In genomic region chr12:56487448-56488040, GRCh38 we compare ENCODE assay signal across 8 cellular contexts. TPM values are rescaled to one million over a fixed set of nuclear protein-coding genes. Genes with fewer than 3 reads are reported as not detected.
DNase-seq lines count a peak whose midpoint lies in the region; ATAC-seq and TF ChIP-seq lines count a peak whose summit lies in the region.

No MANE protein-coding gene starts in this region.

- H3K4me3 Mint-ChIP-seq in activated CD4-positive, alpha-beta T cell treated with anti-CD3 and anti-CD28 coated beads for 36 hours, result peak overlapping the region; percentile 74
- H3K4me3 Mint-ChIP-seq in stimulated activated naive CD8-positive, alpha-beta T cell treated with anti-CD3 and anti-CD28 coated beads, Interleukin-15, amount 100 ng/mL, for 72 hours, result peak overlapping the region; percentile 87 to 96

- peak overlapping the region; percentile 69 for H3K27ac Mint-ChIP-seq in activated CD4-positive, alpha-beta T cell treated with anti-CD3 and anti-CD28 coated beads for 36 hours
- peak overlapping the region in 1 of 2 donors; percentile 67 for H3K27ac Mint-ChIP-seq in stimulated activated naive CD8-positive, alpha-beta T cell treated with anti-CD3 and anti-CD28 coated beads, Interleukin-15, amount 100 ng/mL, for 72 hours

- TF ChIP-seq CTCF in RWPE2 (IDR thresholded peaks at IDR 0.05; ENCODE audit: poor library complexity, severe bottlenecking), result no peak
- TF ChIP-seq CTCF in colonic mucosa (IDR thresholded peaks at IDR 0.05), result no peak
- TF ChIP-seq CTCF in lower lobe of right lung (IDR thresholded peaks at IDR 0.05), result no peak

- H3K36me3 Mint-ChIP-seq in activated CD4-positive, alpha-beta T cell treated with anti-CD3 and anti-CD28 coated beads for 36 hours (ENCODE audit: low read depth), result no peaks in the 10 kb centered on the region

- H3K4me1 Mint-ChIP-seq in activated CD4-positive, alpha-beta T cell treated with anti-CD3 and anti-CD28 coated beads for 36 hours, result peaks cover 16% of the 10 kb centered on the region
- peaks cover 24% of the 10 kb centered on the region for H3K4me1 Mint-ChIP-seq in stimulated activated naive CD8-positive, alpha-beta T cell treated with anti-CD3 and anti-CD28 coated beads, Interleukin-15, amount 100 ng/mL, for 72 hours

- POLR2A ChIA-PET in activated CD4-positive, alpha-beta T cell treated with anti-CD3 and anti-CD28 coated beads for 36 hours (lab: Charles Lee), result interaction anchor here (1.1 kb wide), 2 partner anchors 10 to 16 kb away, joined by 3 to 7 read pairs; no protein-coding TSS in a partner anchor

- H3K4me1 ChIP-seq in RWPE2 (ENCODE audit: insufficient read depth, poor library complexity, severe bottlenecking), result peaks cover 5% of the 10 kb centered on the region
- H3K4me1 ChIP-seq in colonic mucosa, result peaks cover 9% of the 10 kb centered on the region
- H3K4me1 ChIP-seq in lower lobe of right lung, result peaks cover 18% of the 10 kb centered on the region

- peak; percentile 65 for DNase-seq in activated CD4-positive, alpha-beta T cell treated with anti-CD3 and anti-CD28 coated beads for 36 hours
- no peak for DNase-seq in activated CD4-positive, alpha-beta T cell treated with anti-CD3 and anti-CD28 coated beads for 1 hour
- DNase-seq in RWPE2 (ENCODE audit: low spot score), result no peak
- peak; percentile 44 for DNase-seq in colonic mucosa
- peak; percentile 68 for DNase-seq in lower lobe of right lung
- peak; percentile 34 to 49 for DNase-seq in stimulated activated naive CD8-positive, alpha-beta T cell treated with anti-CD3 and anti-CD28 coated beads, Interleukin-15, amount 100 ng/mL, for 72 hours
- DNase-seq in GDM1 (lab: John Stamatoyannopoulos, UW), result no peak

- peaks cover 32% of the 10 kb centered on the region for H3K27me3 Mint-ChIP-seq in activated CD4-positive, alpha-beta T cell treated with anti-CD3 and anti-CD28 coated beads for 36 hours
- peaks cover 51% of the 10 kb centered on the region for H3K27me3 Mint-ChIP-seq in stimulated activated naive CD8-positive, alpha-beta T cell treated with anti-CD3 and anti-CD28 coated beads, Interleukin-15, amount 100 ng/mL, for 72 hours

- intact Hi-C loops in activated CD4-positive, alpha-beta T cell treated with anti-CD3 and anti-CD28 coated beads for 36 hours (cut with DNase I, micrococcal nuclease), result loop anchor here in 1 of 2 experiments (1.0 kb wide), 2 partner anchors 19 to 38 kb away; partner anchors contain the start of genes SPRYD4 and TIMELESS
- intact Hi-C loops in colonic mucosa (cut with DNase I), result no loop called here
- intact Hi-C loops in lower lobe of right lung (cut with DNase I), result no loop called here

- H3K27ac ChIP-seq in RWPE2 (ENCODE audit: poor library complexity, severe bottlenecking) (no peak overlapping the region), colonic mucosa (no peak overlapping the region), lower lobe of right lung (no peak overlapping the region)

- H3K9me3 ChIP-seq in RWPE2 (ENCODE audit: severe bottlenecking) (no peaks in the 10 kb centered on the region), colonic mucosa (no peaks in the 10 kb centered on the region), lower lobe of right lung (no peaks in the 10 kb centered on the region)

- H3K4me3 ChIP-seq in RWPE2 (ENCODE audit: severe bottlenecking) (peak overlapping the region; percentile 38), colonic mucosa (peak overlapping the region; percentile 69), lower lobe of right lung (peak overlapping the region; percentile 74)

- H3K36me3 ChIP-seq in RWPE2 (ENCODE audit: low read depth) (no peaks in the 10 kb centered on the region), colonic mucosa (no peaks in the 10 kb centered on the region), lower lobe of right lung (no peaks in the 10 kb centered on the region)

- H3K27me3 ChIP-seq in RWPE2 (ENCODE audit: insufficient read depth, poor library complexity, severe bottlenecking), result peaks cover 13% of the 10 kb centered on the region
- H3K27me3 ChIP-seq in colonic mucosa, result peaks cover 5% of the 10 kb centered on the region
- no peaks in the 10 kb centered on the region for H3K27me3 ChIP-seq in lower lobe of right lung (ENCODE audit: low read depth)

- H3K9ac ChIP-seq in colonic mucosa (ENCODE audit: low read depth in 2 of 2, low read length in 2 of 2), result peak overlapping the region; percentile 27 to 56

- H3K9me3 Mint-ChIP-seq in activated CD4-positive, alpha-beta T cell treated with anti-CD3 and anti-CD28 coated beads for 36 hours (ENCODE audit: low read depth), result no peaks in the 10 kb centered on the region
- H3K9me3 Mint-ChIP-seq in stimulated activated naive CD8-positive, alpha-beta T cell treated with anti-CD3 and anti-CD28 coated beads, Interleukin-15, amount 100 ng/mL, for 72 hours, result peaks cover 6 to 7% of the 10 kb centered on the region in 2 donors

- ATAC-seq in activated CD4-positive, alpha-beta T cell treated with anti-CD3 and anti-CD28 coated beads for 36 hours, result peak; percentile 33
- ATAC-seq in HG03064 (IDR thresholded peaks at IDR 0.05; ENCODE audit: low read depth, unreplicated experiment) (peak; percentile 22), RWPE2 (ENCODE audit: low read depth) (peak; percentile 44), lower lobe of right lung (peak; percentile 68 to 70)
- peak; percentile 64 for ATAC-seq in stimulated activated naive CD8-positive, alpha-beta T cell treated with anti-CD3 and anti-CD28 coated beads, Interleukin-15, amount 100 ng/mL, for 72 hours

- CTCF ChIA-PET in activated CD4-positive, alpha-beta T cell treated with anti-CD3 and anti-CD28 coated beads for 36 hours (lab: Charles Lee), result interaction anchor here (0.6 to 1.8 kb wide), 6 partner anchors 9 to 422 kb away, joined by 3 to 5 read pairs (median 3); no protein-coding TSS in a partner anchor

RNA-seq across cellular contexts. Expression of gene GLS2, which starts 0.4 kb away (rescaled TPM):
- total RNA-seq in activated CD4-positive, alpha-beta T cell treated with anti-CD3 and anti-CD28 coated beads for 36 hours, result 1 to 10 TPM; 8.7 TPM
- total RNA-seq in colonic mucosa (1 to 10 TPM; 1.7 to 3.0 TPM), lower lobe of right lung (4.8 TPM)

RNA-seq across cellular contexts. Expression of gene SPRYD4, which starts 19.2 kb away (rescaled TPM):
- total RNA-seq in activated CD4-positive, alpha-beta T cell treated with anti-CD3 and anti-CD28 coated beads for 36 hours, result 1 to 10 TPM; 3.1 TPM
- total RNA-seq in colonic mucosa, result 1 to 10 TPM; 4.0 to 4.2 TPM
- 3.1 TPM for total RNA-seq in lower lobe of right lung

RNA-seq across cellular contexts. Expression of gene MIP, which starts 33.1 kb away (rescaled TPM):
- total RNA-seq in activated CD4-positive, alpha-beta T cell treated with anti-CD3 and anti-CD28 coated beads for 36 hours, result not detected
- not detected for total RNA-seq in colonic mucosa
- not detected for total RNA-seq in lower lobe of right lung

RNA-seq across cellular contexts. Expression of gene RBMS2, which starts 34.1 kb away (rescaled TPM):
- 1 to 10 TPM; 5.0 to 7.0 TPM for total RNA-seq in activated CD4-positive, alpha-beta T cell treated with anti-CD3 and anti-CD28 coated beads for 36 hours
- total RNA-seq in colonic mucosa (10 to 100 TPM; 16.8 to 42.7 TPM), lower lobe of right lung (129 TPM)

RNA-seq across cellular contexts. Expression of gene TIMELESS, which starts 38.3 kb away (rescaled TPM):
- total RNA-seq in activated CD4-positive, alpha-beta T cell treated with anti-CD3 and anti-CD28 coated beads for 36 hours, result 10 to 100 TPM; 46.3 to 47.3 TPM
- total RNA-seq in colonic mucosa (10 to 100 TPM in 1 of 2 donors, 1 to 10 TPM in 1; 9.1 to 36.4 TPM), lower lobe of right lung (10.6 TPM)

Comparison
In these comparisons a context has a peak if more than half of its experiments do, and no peak if none do; other contexts are left out.
1. DNase-seq: peak in activated CD4-positive, alpha-beta T cell treated with anti-CD3 and anti-CD28 coated beads for 36 hours (single experiment), colonic mucosa (single experiment), lower lobe of right lung (single experiment) and stimulated activated naive CD8-positive, alpha-beta T cell treated with anti-CD3 and anti-CD28 coated beads, Interleukin-15, amount 100 ng/mL, for 72 hours (2 of 2); none in activated CD4-positive, alpha-beta T cell treated with anti-CD3 and anti-CD28 coated beads for 1 hour (single experiment), RWPE2 (single experiment) and GDM1 (single experiment).
2. Peak in every context shown above with its lines, with median percentiles within 50 percentile points of each other: ATAC-seq and H3K4me3 ChIP-seq.